13 cellular contexts compared by ENCODE assay signal in the genomic region with DNA sequence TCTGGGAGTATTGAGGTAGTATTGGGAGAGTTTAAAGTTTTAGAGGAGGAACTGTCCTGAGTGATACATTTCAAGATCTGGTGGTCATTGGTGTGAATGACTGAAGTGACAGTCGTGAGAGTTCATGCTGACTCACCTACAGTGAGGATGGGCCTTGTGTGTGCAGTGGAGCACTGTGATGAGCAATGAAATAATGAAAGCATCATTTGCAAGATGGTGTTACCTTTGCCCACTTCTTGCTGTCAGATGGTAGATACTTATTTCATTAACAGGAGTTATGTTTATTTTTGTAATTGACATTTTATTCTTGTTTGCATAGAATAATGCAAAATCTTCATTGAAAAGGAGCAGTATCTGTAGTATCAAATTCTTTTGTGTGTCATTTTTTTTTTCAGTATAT. TPM values are rescaled to one million over a fixed set of nuclear protein-coding genes. Genes with fewer than 3 reads are reported as not detected.
DNase-seq lines count a peak whose midpoint lies in the region; ATAC-seq and TF ChIP-seq lines count a peak whose summit lies in the region.
"Had no signal": no experiment of that assay in that cellular context is flagged by ENCODE, and none has a peak within 500 bp of the region (broad histone marks: within the 10 kb centered on the region; RNA-seq: fewer than 3 reads in every experiment).

No MANE protein-coding gene starts in this region.

- no peaks in the 10 kb centered on the region for H3K36me3 Mint-ChIP-seq in natural killer cell

- no peak for TF ChIP-seq POLR2A in adrenal gland (IDR thresholded peaks at IDR 0.05)

- no peaks in the 10 kb centered on the region for H3K27me3 ChIP-seq in SK-N-SH (ENCODE audit: insufficient read depth)
- no peaks in the 10 kb centered on the region for H3K27me3 ChIP-seq in adrenal gland
- H3K27me3 ChIP-seq: thyroid gland had no signal

- peaks cover 34% of the 10 kb centered on the region for H3K79me2 ChIP-seq in SK-N-SH (ENCODE audit: insufficient read depth)

- peaks cover 0 to 4% of the 10 kb centered on the region in 2 experiments for H3K36me3 ChIP-seq in SK-N-SH (replicated peaks in 1 of 2; ENCODE audit: control insufficient read depth in 1 of 2, insufficient read depth in 2 of 2, low read length in 1 of 2)
- no peaks in the 10 kb centered on the region for H3K36me3 ChIP-seq in adrenal gland (replicated peaks in 1 of 2)
- H3K36me3 ChIP-seq: thyroid gland had no signal

- no peak for DNase-seq in SK-N-SH
- DNase-seq in natural killer cell: no peak
- DNase-seq in adrenal gland: no peak
- DNase-seq in GOT3 (lab: John Stamatoyannopoulos, UW): no peak
- DNase-seq: activated naive CD8-positive, alpha-beta T cell treated with anti-CD3 and anti-CD28 coated beads, Interleukin-2, amount 10 ng/mL, durations not matched to agents 7 days and 5 days; hypothalamus; small intestine; thyroid gland had no signal

- H3K27ac Mint-ChIP-seq in natural killer cell: peak overlapping the region in 1 of 2 donors; percentile 1

- CTCF ChIA-PET in SK-N-SH (lab: Yijun Ruan, JAX): no interaction called here

- H3K4me1 ChIP-seq in SK-N-SH (ENCODE audit: control insufficient read depth in 1 of 2, insufficient read depth in 2 of 2, low read depth in 1 of 2, low read length in 1 of 2): peaks cover 0 to 2% of the 10 kb centered on the region in 2 experiments; a peak in 3 of 4 replicates
- peaks cover 0 to 28% of the 10 kb centered on the region in 2 donors for H3K4me1 ChIP-seq in adrenal gland (replicated peaks in 1 of 2)

- no peaks in the 10 kb centered on the region for H3K9me3 Mint-ChIP-seq in natural killer cell
- H3K9me3 Mint-ChIP-seq: activated naive CD8-positive, alpha-beta T cell treated with anti-CD3 and anti-CD28 coated beads, Interleukin-2, amount 10 ng/mL, durations not matched to agents 7 days and 5 days had no signal

- no peak overlapping the region for H3K27ac ChIP-seq in SK-N-SH (ENCODE audit: low read depth in 2 of 2, low read length in 1 of 2)
- no peak overlapping the region for H3K27ac ChIP-seq in adrenal gland
- H3K27ac ChIP-seq: thyroid gland had no signal

- no peaks in the 10 kb centered on the region for H3F3A ChIP-seq in SK-N-SH (replicated peaks; ENCODE audit: insufficient read depth)

- POLR2A ChIA-PET in SK-N-SH (lab: Yijun Ruan, JAX): no interaction called here

- H3K9ac ChIP-seq in SK-N-SH: no peak overlapping the region

- ATAC-seq in SK-N-SH treated with all-trans-retinoic acid at 6 μM for 48 hours (peak; percentile 30; the same call in 2 of the 3 replicates), GM19395 (IDR thresholded peaks at IDR 0.05; ENCODE audit: unreplicated experiment) (peak; percentile 58), HG03565 (IDR thresholded peaks at IDR 0.05; ENCODE audit: unreplicated experiment) (peak; percentile 46), natural killer cell (peak; percentile 55 to 72 (median 59)), HG03135 (IDR thresholded peaks at IDR 0.05; ENCODE audit: unreplicated experiment) (no peak)
- ATAC-seq: esophagus mucosa had no signal

- H3K4me3 Mint-ChIP-seq in natural killer cell: no peak overlapping the region
- H3K4me3 Mint-ChIP-seq: activated naive CD8-positive, alpha-beta T cell treated with anti-CD3 and anti-CD28 coated beads, Interleukin-2, amount 10 ng/mL, durations not matched to agents 7 days and 5 days had no signal

- TF ChIP-seq RAD21 in SK-N-SH (IDR thresholded peaks at IDR 0.05; ENCODE audit: low read length): no peak

- H3K27me3 Mint-ChIP-seq in natural killer cell (ENCODE audit: low read depth in 2 of 2): no peaks in the 10 kb centered on the region
- H3K27me3 Mint-ChIP-seq: activated naive CD8-positive, alpha-beta T cell treated with anti-CD3 and anti-CD28 coated beads, Interleukin-2, amount 10 ng/mL, durations not matched to agents 7 days and 5 days had no signal

- H3K4me2 ChIP-seq in SK-N-SH: no peak overlapping the region

- H3K9me2 ChIP-seq in SK-N-SH: no peaks in the 10 kb centered on the region

- peaks cover 10% of the 10 kb centered on the region; the same call in 1 of the 2 replicates for H4K20me1 ChIP-seq in SK-N-SH (ENCODE audit: insufficient read depth)

- WGBS in SK-N-SH (ENCODE audit: low lambda C conversion rate): 60% methylated on average over 1 of the region's 1 CpG
- 52 to 64% (median 59%) methylated on average over 1 of the region's 1 CpG for WGBS in adrenal gland, 4 donors

- H3K9me3 ChIP-seq in SK-N-SH (no peaks in the 10 kb centered on the region), adrenal gland (replicated peaks in 1 of 3) (no peaks in the 10 kb centered on the region)
- H3K9me3 ChIP-seq: thyroid gland had no signal

- no peak overlapping the region for H2AFZ ChIP-seq in SK-N-SH (ENCODE audit: low read depth)

- no peak for TF ChIP-seq CTCF in SK-N-SH (IDR thresholded peaks at IDR 0.05)
- no peak for TF ChIP-seq CTCF in natural killer cell (IDR thresholded peaks at IDR 0.05)
- TF ChIP-seq CTCF in adrenal gland (IDR thresholded peaks at IDR 0.05): no peak

- intact Hi-C loops in natural killer cell (cut with micrococcal nuclease) (loop anchor here (10.0 kb wide), 1 partner anchor 435 kb away; no protein-coding TSS in a partner anchor), adrenal gland (cut with DNase I) (no loop called here)

- peaks cover 20 to 23% of the 10 kb centered on the region in 2 donors for H3K4me1 Mint-ChIP-seq in natural killer cell

- no peak for TF ChIP-seq EP300 in SK-N-SH (IDR thresholded peaks at IDR 0.05; ENCODE audit: borderline replicate concordance in 1 of 2, low read depth in 1 of 2, low read length in 1 of 2)

- no peak overlapping the region for H3K4me3 ChIP-seq in SK-N-SH (ENCODE audit: low read depth in 2 of 2, low read length in 1 of 2)
- no peak overlapping the region for H3K4me3 ChIP-seq in adrenal gland
- H3K4me3 ChIP-seq: thyroid gland had no signal

TF ChIP-seq in SK-N-SH treated with all-trans-retinoic acid at 6 μM for 48 hours, 23 proteins besides CTCF, POLR2A, EP300 and RAD21 (continues in another document):
- no peak for TF ChIP-seq ZNF8 (CRISPR knock-in tag; IDR thresholded peaks at IDR 0.05)
- no peak for TF ChIP-seq ZFP3 (CRISPR knock-in tag; IDR thresholded peaks at IDR 0.05)
- TF ChIP-seq ARNTL (CRISPR knock-in tag; IDR thresholded peaks at IDR 0.05; ENCODE audit: borderline replicate concordance, low read depth): no peak
- no peak for TF ChIP-seq POU6F1 (CRISPR knock-in tag; IDR thresholded peaks at IDR 0.05; ENCODE audit: borderline replicate concordance, low read depth)

TF ChIP-seq in SK-N-SH, 30 proteins besides CTCF, POLR2A, EP300 and RAD21 (continues in another document):
- no peak for TF ChIP-seq SMC3 (IDR thresholded peaks at IDR 0.05; ENCODE audit: low read depth, low read length)
- no peak for TF ChIP-seq TCF12 (IDR thresholded peaks at IDR 0.05)
- no peak for TF ChIP-seq ELF1 (IDR thresholded peaks at IDR 0.05)
- no peak for TF ChIP-seq EZH2phosphoT487 (IDR thresholded peaks at IDR 0.05; ENCODE audit: borderline replicate concordance, low read depth)
- no peak for TF ChIP-seq RCOR1 (IDR thresholded peaks at IDR 0.05; ENCODE audit: low read length)
- TF ChIP-seq MAX (IDR thresholded peaks at IDR 0.05; ENCODE audit: low read depth): no peak
- TF ChIP-seq, protein P1, sequence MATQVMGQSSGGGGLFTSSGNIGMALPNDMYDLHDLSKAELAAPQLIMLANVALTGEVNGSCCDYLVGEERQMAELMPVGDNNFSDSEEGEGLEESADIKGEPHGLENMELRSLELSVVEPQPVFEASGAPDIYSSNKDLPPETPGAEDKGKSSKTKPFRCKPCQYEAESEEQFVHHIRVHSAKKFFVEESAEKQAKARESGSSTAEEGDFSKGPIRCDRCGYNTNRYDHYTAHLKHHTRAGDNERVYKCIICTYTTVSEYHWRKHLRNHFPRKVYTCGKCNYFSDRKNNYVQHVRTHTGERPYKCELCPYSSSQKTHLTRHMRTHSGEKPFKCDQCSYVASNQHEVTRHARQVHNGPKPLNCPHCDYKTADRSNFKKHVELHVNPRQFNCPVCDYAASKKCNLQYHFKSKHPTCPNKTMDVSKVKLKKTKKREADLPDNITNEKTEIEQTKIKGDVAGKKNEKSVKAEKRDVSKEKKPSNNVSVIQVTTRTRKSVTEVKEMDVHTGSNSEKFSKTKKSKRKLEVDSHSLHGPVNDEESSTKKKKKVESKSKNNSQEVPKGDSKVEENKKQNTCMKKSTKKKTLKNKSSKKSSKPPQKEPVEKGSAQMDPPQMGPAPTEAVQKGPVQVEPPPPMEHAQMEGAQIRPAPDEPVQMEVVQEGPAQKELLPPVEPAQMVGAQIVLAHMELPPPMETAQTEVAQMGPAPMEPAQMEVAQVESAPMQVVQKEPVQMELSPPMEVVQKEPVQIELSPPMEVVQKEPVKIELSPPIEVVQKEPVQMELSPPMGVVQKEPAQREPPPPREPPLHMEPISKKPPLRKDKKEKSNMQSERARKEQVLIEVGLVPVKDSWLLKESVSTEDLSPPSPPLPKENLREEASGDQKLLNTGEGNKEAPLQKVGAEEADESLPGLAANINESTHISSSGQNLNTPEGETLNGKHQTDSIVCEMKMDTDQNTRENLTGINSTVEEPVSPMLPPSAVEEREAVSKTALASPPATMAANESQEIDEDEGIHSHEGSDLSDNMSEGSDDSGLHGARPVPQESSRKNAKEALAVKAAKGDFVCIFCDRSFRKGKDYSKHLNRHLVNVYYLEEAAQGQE (IDR thresholded peaks at IDR 0.05; ENCODE audit: low read depth, low read length): no peak
- TF ChIP-seq USF2 (IDR thresholded peaks at IDR 0.05; ENCODE audit: borderline replicate concordance, low read depth, low read length): no peak
- TF ChIP-seq MEF2A (IDR thresholded peaks at IDR 0.05; ENCODE audit: borderline replicate concordance, low read depth): no peak

RNA-seq across cellular contexts. Expression of gene POU2F1, which starts 29.0 kb away (rescaled TPM):
- 1.2 and 1.5 TPM in 2 replicates for polyA plus RNA-seq in SK-N-SH (2012; rRNA removed)
- polyA plus RNA-seq in SK-N-SH (2012; cell fraction: cytosol; rRNA removed): 0.82 and 0.96 TPM in 2 replicates
- polyA plus RNA-seq in SK-N-SH (2012; cell fraction: nucleus; rRNA removed): 4.1 and 7.3 TPM in 2 replicates
- 10 to 100 TPM; 39.8 to 44.6 (median 40.9) TPM for total RNA-seq in natural killer cell
- total RNA-seq in adrenal gland: 10 to 100 TPM in 7 of 8 donors, 1 to 10 TPM in 1; 6.9 to 52.5 (median 15.0) TPM
- polyA plus RNA-seq in adrenal gland: 1 to 10 TPM; 3.2 to 4.9 (median 3.7) TPM
